In the genomic region with DNA sequence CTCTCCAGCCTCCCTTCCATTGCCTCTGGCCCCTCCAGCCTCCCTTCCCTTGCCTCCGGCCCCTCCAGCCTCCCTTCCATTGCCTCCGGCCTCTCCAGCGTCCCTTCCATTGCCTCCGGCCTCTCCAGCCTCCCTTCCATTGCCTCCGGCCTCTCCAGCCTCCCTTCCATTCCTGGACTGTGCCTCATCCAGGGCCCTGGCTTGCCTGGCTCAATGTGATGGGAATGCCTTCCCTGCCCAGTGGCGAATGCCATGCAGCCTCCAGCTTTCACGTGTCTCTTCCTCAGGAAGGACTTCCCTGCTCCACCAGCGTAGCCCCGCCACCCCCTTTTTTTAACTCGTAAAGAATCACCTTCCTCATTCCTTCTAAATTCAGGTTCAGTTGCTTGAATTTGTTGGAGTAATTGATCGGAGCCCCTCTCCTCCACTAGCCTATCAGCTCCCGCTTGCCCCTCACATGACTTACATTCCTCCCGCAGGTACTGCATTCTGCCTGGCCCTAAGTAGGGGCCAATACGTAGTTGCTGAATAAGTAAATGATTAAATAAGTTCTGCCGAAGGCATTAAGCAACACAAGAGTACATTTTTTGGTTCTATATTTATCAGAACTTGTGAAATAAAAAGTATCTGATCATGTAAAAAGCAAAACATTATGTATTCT, we compare ENCODE assay signal across 1 cellular context.
A peak's percentile ranks its signal among the peaks of the same experiment; 100 is the strongest.
TF ChIP-seq lines count a peak whose summit lies in the region.

No MANE protein-coding gene starts in this region.

TF ChIP-seq in WTC11, 78 proteins besides CTCF, POLR2A, EP300 and RAD21 (continued from another document):
- TF ChIP-seq, protein P1, sequence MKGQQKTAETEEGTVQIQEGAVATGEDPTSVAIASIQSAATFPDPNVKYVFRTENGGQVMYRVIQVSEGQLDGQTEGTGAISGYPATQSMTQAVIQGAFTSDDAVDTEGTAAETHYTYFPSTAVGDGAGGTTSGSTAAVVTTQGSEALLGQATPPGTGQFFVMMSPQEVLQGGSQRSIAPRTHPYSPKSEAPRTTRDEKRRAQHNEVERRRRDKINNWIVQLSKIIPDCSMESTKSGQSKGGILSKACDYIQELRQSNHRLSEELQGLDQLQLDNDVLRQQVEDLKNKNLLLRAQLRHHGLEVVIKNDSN (CRISPR knock-in tag; IDR thresholded peaks at IDR 0.05), result 0 out of 2 replicates have a peak, but pooled peaks have one; percentile 22
- TF ChIP-seq, protein P2, sequence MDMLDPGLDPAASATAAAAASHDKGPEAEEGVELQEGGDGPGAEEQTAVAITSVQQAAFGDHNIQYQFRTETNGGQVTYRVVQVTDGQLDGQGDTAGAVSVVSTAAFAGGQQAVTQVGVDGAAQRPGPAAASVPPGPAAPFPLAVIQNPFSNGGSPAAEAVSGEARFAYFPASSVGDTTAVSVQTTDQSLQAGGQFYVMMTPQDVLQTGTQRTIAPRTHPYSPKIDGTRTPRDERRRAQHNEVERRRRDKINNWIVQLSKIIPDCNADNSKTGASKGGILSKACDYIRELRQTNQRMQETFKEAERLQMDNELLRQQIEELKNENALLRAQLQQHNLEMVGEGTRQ (CRISPR knock-in tag; IDR thresholded peaks at IDR 0.05), result peak; percentile 51
